12 cellular contexts compared by ENCODE assay signal in genomic region chr10:75547391-75548298, GRCh38.
DNase-seq lines count a peak whose midpoint lies in the region; ATAC-seq, FAIRE-seq and TF ChIP-seq lines count a peak whose summit lies in the region.
"Had no signal": no experiment of that assay in that cellular context is flagged by ENCODE, and none has a peak within 500 bp of the region (broad histone marks: within the 10 kb centered on the region; RNA-seq: fewer than 3 reads in every experiment).

No MANE protein-coding gene starts in this region.

- H3K36me3 Mint-ChIP-seq in natural killer cell = no peaks in the 10 kb centered on the region
- H3K36me3 Mint-ChIP-seq in endothelial cell (ENCODE audit: low read depth, unreplicated experiment) = peaks cover 3% of the 10 kb centered on the region

- H3K9me3 ChIP-seq in small intestine (ENCODE audit: control insufficient read depth, low read depth) = no peaks in the 10 kb centered on the region
- H3K9me3 ChIP-seq: upper lobe of left lung had no signal

- H3K27me3 Mint-ChIP-seq in natural killer cell (ENCODE audit: low read depth in 2 of 2) (peaks cover 8 to 30% of the 10 kb centered on the region in 2 donors), endothelial cell (ENCODE audit: unreplicated experiment) (peaks cover 4% of the 10 kb centered on the region)

- H3K27ac ChIP-seq in brain microvascular endothelial cell (no peak overlapping the region), small intestine (ENCODE audit: low read depth in 1 of 2, low read length in 1 of 2) (no peak overlapping the region)
- H3K27ac ChIP-seq: upper lobe of left lung had no signal

- peak; percentile 29 for DNase-seq in ELR (ENCODE audit: low read depth)
- peak; percentile 38 for DNase-seq in LoVo (ENCODE audit: low spot score)
- peak; percentile 82 for DNase-seq in brain microvascular endothelial cell
- DNase-seq in natural killer cell = no peak
- no peak for DNase-seq in D341Med (ENCODE audit: low spot score)
- DNase-seq in endothelial cell (ENCODE audit: low spot score) = no peak
- no peak for DNase-seq in small intestine
- DNase-seq: midbrain; stimulated activated CD4-positive, alpha-beta T cell treated with anti-CD3 and anti-CD28 coated beads, Interleukin-4, amount 100 ng/mL, for 24 hours; upper lobe of left lung had no signal

- no peak overlapping the region for H3K4me3 Mint-ChIP-seq in natural killer cell
- H3K4me3 Mint-ChIP-seq in endothelial cell (ENCODE audit: unreplicated experiment) = no peak overlapping the region
- H3K4me3 Mint-ChIP-seq: T-helper 2 cell treated with Interferon-gamma antibody and Interleukin-4, amounts not matched to agents 5 μg/mL and 100 μg/mL, for 36 hours had no signal

- H3K27ac Mint-ChIP-seq in natural killer cell (no peak overlapping the region), endothelial cell (ENCODE audit: unreplicated experiment) (no peak overlapping the region)
- H3K27ac Mint-ChIP-seq: T-helper 2 cell treated with Interferon-gamma antibody and Interleukin-4, amounts not matched to agents 5 μg/mL and 100 μg/mL, for 36 hours had no signal

- H3K4me1 ChIP-seq in small intestine (ENCODE audit: control insufficient read depth in 2 of 2, insufficient read depth in 1 of 2, low read depth in 1 of 2, low read length in 1 of 2) = no peaks in the 10 kb centered on the region

- H3K4me1 Mint-ChIP-seq in natural killer cell = peaks cover 7 to 8% of the 10 kb centered on the region in 2 donors
- H3K4me1 Mint-ChIP-seq in endothelial cell (ENCODE audit: unreplicated experiment) = peaks cover 13% of the 10 kb centered on the region

- no peak overlapping the region for H3K4me3 ChIP-seq in brain microvascular endothelial cell (ENCODE audit: low read depth, low read length)
- no peak overlapping the region for H3K4me3 ChIP-seq in small intestine (ENCODE audit: low read depth in 1 of 2, low read length in 2 of 2)
- H3K4me3 ChIP-seq: upper lobe of left lung had no signal

- H3K9me3 Mint-ChIP-seq in natural killer cell (peaks cover 2% of the 10 kb centered on the region in 2 donors), endothelial cell (ENCODE audit: unreplicated experiment) (no peaks in the 10 kb centered on the region)
- H3K9me3 Mint-ChIP-seq: T-helper 2 cell treated with Interferon-gamma antibody and Interleukin-4, amounts not matched to agents 5 μg/mL and 100 μg/mL, for 36 hours had no signal

- ATAC-seq in natural killer cell = peak in 2 of 3 donors; percentile 51 to 59
- ATAC-seq in HG03039 (IDR thresholded peaks at IDR 0.05; ENCODE audit: unreplicated experiment) = no peak

- WGBS in small intestine, 3 donors = 63 to 80% (median 66%) methylated on average over 7 of the region's 7 CpGs

- in situ Hi-C loops in brain microvascular endothelial cell (cut with HindIII; ENCODE audit: low pct_ligation_motif_present, low sequenced_read_pairs) = no loop called here

- no peak for FAIRE-seq in small intestine (lab: Jason Lieb, UNC)

- intact Hi-C loops in natural killer cell (cut with micrococcal nuclease) = no loop called here

- H3K27me3 ChIP-seq in brain microvascular endothelial cell (replicated peaks) (no peaks in the 10 kb centered on the region), small intestine (ENCODE audit: control insufficient read depth in 2 of 2, insufficient read depth in 2 of 2, low read length in 2 of 2) (no peaks in the 10 kb centered on the region)
- H3K27me3 ChIP-seq: upper lobe of left lung had no signal

- TF ChIP-seq CTCF in brain microvascular endothelial cell (IDR thresholded peaks at IDR 0.05; ENCODE audit: low read depth, low read length, missing control alignments) = no peak
- no peak for TF ChIP-seq CTCF in natural killer cell (IDR thresholded peaks at IDR 0.05)
- no peak for TF ChIP-seq CTCF in endothelial cell (IDR thresholded peaks at IDR 0.05; ENCODE audit: unreplicated experiment)

- H3K36me3 ChIP-seq in brain microvascular endothelial cell (replicated peaks) (no peaks in the 10 kb centered on the region), small intestine (ENCODE audit: control insufficient read depth in 2 of 2, insufficient read depth in 2 of 2, low read length in 2 of 2) (no peaks in the 10 kb centered on the region)
- H3K36me3 ChIP-seq: upper lobe of left lung had no signal

Comparison
In these comparisons a context has a peak if more than half of its experiments do, and no peak if none do; other contexts are left out.
1. DNase-seq: peak in ELR (single experiment), LoVo (single experiment) and brain microvascular endothelial cell (single experiment); none in natural killer cell (single experiment), D341Med (single experiment), endothelial cell (single experiment) and small intestine (single experiment).